ENCODE assay signal across 1 cellular context in genomic region chr2:241734467-241735208, GRCh38.
TF ChIP-seq lines count a peak whose summit lies in the region.

D2HGDH (plus strand) TSS chr2:241734630; CDS start chr2:241735225, 595 bp downstream.

TF ChIP-seq in HepG2, 621 proteins besides CTCF, POLR2A, EP300 and RAD21 (continued from another document):
- TF ChIP-seq PHF5A (CRISPR knock-in tag; IDR thresholded peaks at IDR 0.05; ENCODE audit: low read depth, unreplicated experiment) (no peak), MEF2D (CRISPR knock-in tag; IDR thresholded peaks at IDR 0.05) (peak; percentile 8; the same call in 1 of the 2 replicates), POLR2G (IDR thresholded peaks at IDR 0.05; ENCODE audit: low read depth, low read length) (peak; percentile 84)
